In genomic region chr2:24501813-24502212, GRCh38 we compare ENCODE assay signal across 20 cellular contexts. TPM values are rescaled to one million over a fixed set of nuclear protein-coding genes. Genes with fewer than 3 reads are reported as not detected.
DNase-seq lines count a peak whose midpoint lies in the region; ATAC-seq, FAIRE-seq and TF ChIP-seq lines count a peak whose summit lies in the region.
"Had no signal": no experiment of that assay in that cellular context is flagged by ENCODE, and none has a peak within 500 bp of the region (broad histone marks: within the 10 kb centered on the region; RNA-seq: fewer than 3 reads in every experiment).

No MANE protein-coding gene starts in this region.

- no peak overlapping the region for H2AFZ ChIP-seq in HepG2 (ENCODE audit: low read length)

- POLR2A ChIA-PET in HepG2 (lab: Yijun Ruan, JAX): no interaction called here
- POLR2A ChIA-PET in A673 (lab: Charles Lee; ENCODE audit: low non-redundant PET): no interaction called here

- ATAC-seq in HepG2 (no peak), right lobe of liver (no peak), memory B cell (ENCODE audit: low read depth) (no peak)
- ATAC-seq in activated T-cell treated with anti-CD3 and anti-CD28 coated beads, Interleukin-2, amount 50 U/mL, for 4 hours: no peak
- ATAC-seq: HCT116 had no signal

- H3K27me3 ChIP-seq in HepG2 (ENCODE audit: control insufficient read depth in 1 of 2, insufficient read depth in 2 of 2, low read length in 2 of 2) (no peaks in the 10 kb centered on the region), right lobe of liver (no peaks in the 10 kb centered on the region), A673 (replicated peaks; ENCODE audit: insufficient read depth, low read depth, low read length, poor library complexity) (no peaks in the 10 kb centered on the region)

- no peak for DNase-seq in HepG2 (ENCODE audit: low spot score)
- no peak for DNase-seq in right lobe of liver
- peak; percentile 20 for DNase-seq in NCI-H2227 (lab: John Stamatoyannopoulos, UW; ENCODE audit: unreplicated experiment)
- DNase-seq in memory B cell (ENCODE audit: low spot score in 2 of 2): no peak
- no peak for DNase-seq in activated T-cell treated with anti-CD3 and anti-CD28 coated beads, Interleukin-2, amount 50 U/mL, for 4 hours
- DNase-seq in A673 (ENCODE audit: low spot score): no peak
- DNase-seq: ACHN; AML-193; CD4-positive, alpha-beta T cell; DMS53; DND-41; EL; GOT3; H7 had no signal

- whole genome bisulfite sequencing in HepG2 (ENCODE audit: low lambda C conversion rate): 86% methylated on average over 2 of the region's 2 CpGs
- WGBS in right lobe of liver (ENCODE audit: insufficient coverage, low coverage, low lambda C conversion rate, missing lambda C conversion rate): 56% methylated on average over 2 of the region's 2 CpGs

- H3K4me2 ChIP-seq in HepG2 (ENCODE audit: low read depth, low read length): no peak overlapping the region
- H3K4me2 ChIP-seq: KMS-11 had no signal

- TF ChIP-seq CTCF in HepG2 (CRISPR knock-in tag; IDR thresholded peaks at IDR 0.05) (no peak), right lobe of liver (IDR thresholded peaks at IDR 0.05) (no peak), A673 (conservative IDR thresholded peaks at IDR 0.05; ENCODE audit: low read depth, low read length) (no peak)

- H3K27ac ChIP-seq in HepG2 (ENCODE audit: extremely low read length, insufficient read depth, low read length) (no peak overlapping the region), right lobe of liver (no peak overlapping the region), A673 (ENCODE audit: low read depth, low read length, poor library complexity, severe bottlenecking) (no peak overlapping the region)
- H3K27ac ChIP-seq: C4-2B, KMS-11 had no signal

- no peaks in the 10 kb centered on the region for H3K9me3 Mint-ChIP-seq in memory B cell
- H3K9me3 Mint-ChIP-seq in activated T-cell treated with anti-CD3 and anti-CD28 coated beads, Interleukin-2, amount 50 U/mL, for 4 hours: no peaks in the 10 kb centered on the region
- H3K9me3 Mint-ChIP-seq: CD4-positive, alpha-beta T cell had no signal

- no peaks in the 10 kb centered on the region for H4K20me1 ChIP-seq in HepG2 (ENCODE audit: insufficient read depth, low read length)

- H3K27ac Mint-ChIP-seq in memory B cell: peak overlapping the region; percentile 17
- H3K27ac Mint-ChIP-seq: CD4-positive, alpha-beta T cell had no signal

- H3K4me1 Mint-ChIP-seq in memory B cell: peaks cover 26% of the 10 kb centered on the region
- peaks cover 52% of the 10 kb centered on the region for H3K4me1 Mint-ChIP-seq in activated T-cell treated with anti-CD3 and anti-CD28 coated beads, Interleukin-2, amount 50 U/mL, for 4 hours (ENCODE audit: low read depth)

- no peak overlapping the region for H3K9ac ChIP-seq in HepG2 (ENCODE audit: insufficient read depth, low read depth, low read length)
- H3K9ac ChIP-seq: KMS-11 had no signal

- H3K27me3 Mint-ChIP-seq in memory B cell: no peaks in the 10 kb centered on the region
- no peaks in the 10 kb centered on the region for H3K27me3 Mint-ChIP-seq in activated T-cell treated with anti-CD3 and anti-CD28 coated beads, Interleukin-2, amount 50 U/mL, for 4 hours (ENCODE audit: low read depth)
- H3K27me3 Mint-ChIP-seq: CD4-positive, alpha-beta T cell had no signal

- BruUV-seq in HepG2 (replicated peaks; lab: Mats Ljungman, UMichigan): no TSS peak
- no TSS peak for BruUV-seq in A673 (replicated peaks; lab: Mats Ljungman, UMichigan)

- H3K36me3 ChIP-seq in HepG2 (replicated peaks in 1 of 2; ENCODE audit: control insufficient read depth in 1 of 2, insufficient read depth in 2 of 2, low read length in 2 of 2) (no peaks in the 10 kb centered on the region), right lobe of liver (no peaks in the 10 kb centered on the region), A673 (ENCODE audit: insufficient read depth, low read length, poor library complexity, severe bottlenecking) (no peaks in the 10 kb centered on the region)

- no peak for FAIRE-seq in HepG2 (lab: Jason Lieb, UNC)
- FAIRE-seq: GM12892, GM18507, HTR-8/SVneo had no signal

- H3K79me2 ChIP-seq in HepG2 (ENCODE audit: insufficient read depth, low read length): no peaks in the 10 kb centered on the region

- peaks cover 2% of the 10 kb centered on the region for H3K36me3 Mint-ChIP-seq in memory B cell
- peaks cover 3% of the 10 kb centered on the region for H3K36me3 Mint-ChIP-seq in activated T-cell treated with anti-CD3 and anti-CD28 coated beads, Interleukin-2, amount 50 U/mL, for 4 hours (ENCODE audit: insufficient read depth)

- no peak for TF ChIP-seq POLR2A in HepG2 (IDR thresholded peaks at IDR 0.05; ENCODE audit: insufficient read depth in 1 of 2, low read depth in 2 of 2, low read length in 2 of 2)
- no peak for TF ChIP-seq POLR2A in right lobe of liver (IDR thresholded peaks at IDR 0.05)

- CTCF ChIA-PET in HepG2 (lab: Yijun Ruan, JAX; ENCODE audit: low intra/inter-chr PET ratio, low total read pairs): no interaction called here
- CTCF ChIA-PET in A673 (lab: Charles Lee): no interaction called here

- in situ Hi-C loops in HepG2 (cut with HindIII; ENCODE audit: extremely low pct_ligation_motif_present, low pct_unique_long_range_greater_than_20kb): no loop called here

- no peak overlapping the region for H3K4me3 Mint-ChIP-seq in memory B cell
- no peak overlapping the region for H3K4me3 Mint-ChIP-seq in activated T-cell treated with anti-CD3 and anti-CD28 coated beads, Interleukin-2, amount 50 U/mL, for 4 hours
- H3K4me3 Mint-ChIP-seq: CD4-positive, alpha-beta T cell had no signal

- H3K9me3 ChIP-seq in HepG2 (ENCODE audit: low read length) (no peaks in the 10 kb centered on the region), right lobe of liver (no peaks in the 10 kb centered on the region), A673 (ENCODE audit: low read depth, low read length, poor library complexity, severe bottlenecking) (no peaks in the 10 kb centered on the region)

- intact Hi-C loops in HepG2 (cut with micrococcal nuclease; ENCODE audit: unreplicated experiment): no loop called here
- intact Hi-C loops in right lobe of liver (cut with DNase I): no loop called here
- intact Hi-C loops in A673 (cut with micrococcal nuclease; ENCODE audit: unreplicated experiment): no loop called here

- H3K4me1 ChIP-seq in HepG2 (ENCODE audit: insufficient read depth, low read length): no peaks in the 10 kb centered on the region
- peaks cover 0 to 6% (median 0%) of the 10 kb centered on the region in 4 donors for H3K4me1 ChIP-seq in right lobe of liver
- no peaks in the 10 kb centered on the region for H3K4me1 ChIP-seq in A673 (ENCODE audit: insufficient read depth, low read length, poor library complexity, severe bottlenecking)

- TF ChIP-seq EP300 in HepG2 (IDR thresholded peaks at IDR 0.05; ENCODE audit: low read depth in 2 of 2, low read length in 2 of 2) (no peak), HepG2 (CRISPR knock-in tag; IDR thresholded peaks at IDR 0.05; ENCODE audit: borderline replicate concordance) (no peak)

- no peak for TF ChIP-seq RAD21 in HepG2 (CRISPR knock-in tag; IDR thresholded peaks at IDR 0.05)

- H3K4me3 ChIP-seq in HepG2 (replicated peaks in 1 of 3; ENCODE audit: insufficient read depth in 1 of 3, low read depth in 2 of 3, low read length in 3 of 3): no peak overlapping the region
- H3K4me3 ChIP-seq in right lobe of liver: no peak overlapping the region
- H3K4me3 ChIP-seq in A673 (ENCODE audit: low read depth, low read length, poor library complexity, severe bottlenecking): no peak overlapping the region

TF ChIP-seq in HepG2, 621 proteins besides CTCF, POLR2A, EP300 and RAD21:
- no peak for TF ChIP-seq WIZ (CRISPR knock-in tag; IDR thresholded peaks at IDR 0.05)
- peak; percentile 59 for TF ChIP-seq CEBPB (IDR thresholded peaks at IDR 0.05; ENCODE audit: borderline replicate concordance, low read depth, low read length)

RNA-seq across cellular contexts. Expression of gene NCOA1, which starts 10.8 kb away (rescaled TPM):
- total RNA-seq in HepG2 (2016; rRNA removed; fragmentation: Illumina TruSeq; extraction: Trizol) (10.0 and 10.5 TPM in 2 replicates), right lobe of liver (10 to 100 TPM; 13.5 to 18.9 (median 16.4) TPM), A673 (2021) (27.5 TPM in 2 replicates)
- 10.8 and 14.2 TPM in 2 replicates for total RNA-seq in HepG2 (2016; cell fraction: cytosol; rRNA removed; fragmentation: Illumina TruSeq; extraction: Trizol; ENCODE audit: low read depth)
- total RNA-seq in HepG2 (2016; cell fraction: insoluble cytoplasmic fraction; rRNA removed; fragmentation: Illumina TruSeq; extraction: Trizol): 9.4 and 9.8 TPM in 2 replicates
- total RNA-seq in HepG2 (2016; cell fraction: membrane; rRNA removed; fragmentation: Illumina TruSeq; extraction: Trizol): 7.0 and 7.2 TPM in 2 replicates
- total RNA-seq in HepG2 (2016; cell fraction: nucleus; rRNA removed; fragmentation: Illumina TruSeq; extraction: Trizol): 11.9 and 13.8 TPM in 2 replicates
- polyA plus RNA-seq in HepG2 (2011; rRNA removed): 10.4 and 12.0 TPM in 2 replicates
- 5.9 and 9.5 TPM in 2 replicates for polyA plus RNA-seq in HepG2 (2011; cell fraction: cytosol; rRNA removed)
- polyA plus RNA-seq in HepG2 (2011; cell fraction: nucleus; rRNA removed): 8.0 and 8.5 TPM in 2 replicates
- polyA plus RNA-seq in HepG2 (2012): 5.8 and 6.9 TPM in 2 replicates
- 0.35 and 0.40 TPM in 2 replicates for polyA plus RNA-seq in HepG2 (2016; cell fraction: cytosol; fragmentation: Illumina TruSeq; extraction: Trizol; ENCODE audit: low read depth)
- 8.7 and 9.6 TPM in 2 replicates for polyA plus RNA-seq in HepG2 (2016; cell fraction: insoluble cytoplasmic fraction; fragmentation: Illumina TruSeq; extraction: Trizol; ENCODE audit: low read depth)
- 1.9 and 2.5 TPM in 2 replicates for polyA plus RNA-seq in HepG2 (2016; cell fraction: membrane; fragmentation: Illumina TruSeq; extraction: Trizol; ENCODE audit: low read depth)
- polyA plus RNA-seq in HepG2 (2016; cell fraction: nucleus; fragmentation: Illumina TruSeq; extraction: Trizol; ENCODE audit: insufficient read depth, low read depth): 8.1 and 10.3 TPM in 2 replicates
- polyA minus RNA-seq in HepG2 (2011; rRNA and poly(A)+ RNA removed; ENCODE audit: low replicate concordance): 18.1 and 20.0 TPM in 2 replicates
- polyA minus RNA-seq in HepG2 (2011; cell fraction: cytosol; rRNA and poly(A)+ RNA removed): 7.8 and 12.5 TPM in 2 replicates
- polyA minus RNA-seq in HepG2 (2011; cell fraction: nucleus; rRNA and poly(A)+ RNA removed): 43.6 and 54.5 TPM in 2 replicates
- 10 to 100 TPM; 23.9 to 36.9 (median 34.5) TPM for total RNA-seq in activated T-cell treated with anti-CD3 and anti-CD28 coated beads, Interleukin-2, amount 50 U/mL, for 4 hours
